Comparison of ENCODE assay signal across 11 cellular contexts in the genomic region with DNA sequence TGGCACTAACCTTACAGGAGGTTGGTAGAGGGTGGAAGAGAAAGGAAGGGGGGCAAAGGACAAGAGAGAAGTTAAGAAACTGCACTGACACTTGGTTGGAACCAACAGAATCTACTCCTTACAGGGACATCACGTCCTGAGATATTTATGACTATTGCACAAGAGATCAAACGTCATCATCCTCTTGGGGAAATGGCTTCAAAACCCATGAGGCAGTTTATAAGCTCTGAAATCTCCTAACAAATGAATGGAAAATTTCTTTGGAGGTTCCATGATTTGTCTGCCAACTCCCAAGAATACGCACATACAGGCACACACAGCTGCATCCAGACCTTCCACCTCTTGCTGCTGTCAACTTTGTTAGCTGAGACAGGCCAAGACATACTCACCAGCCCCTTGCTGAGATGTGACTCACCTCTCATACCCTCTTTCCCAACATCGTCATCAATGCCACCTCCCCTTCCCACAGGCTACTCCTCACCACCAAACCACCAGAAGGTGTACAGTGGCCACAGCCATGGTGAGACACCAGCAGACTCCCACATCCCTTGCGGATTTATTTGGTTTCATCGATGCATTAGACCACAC.
DNase-seq lines count a peak whose midpoint lies in the region; ATAC-seq, FAIRE-seq and TF ChIP-seq lines count a peak whose summit lies in the region.
"Had no signal": no experiment of that assay in that cellular context is flagged by ENCODE, and none has a peak within 500 bp of the region (broad histone marks: within the 10 kb centered on the region; RNA-seq: fewer than 3 reads in every experiment).

No MANE protein-coding gene starts in this region.

- no peak overlapping the region for H2BK20ac ChIP-seq in H9 (ENCODE audit: low read depth, low read length, poor library complexity, severe bottlenecking)

- no peaks in the 10 kb centered on the region for H3K4me1 Mint-ChIP-seq in activated naive CD8-positive, alpha-beta T cell treated with anti-CD3 and anti-CD28 coated beads for 36 hours
- H3K4me1 Mint-ChIP-seq in H9, result no peaks in the 10 kb centered on the region

- no peak overlapping the region for H2BK5ac ChIP-seq in H9 (ENCODE audit: insufficient read length, low read length)

- no peak overlapping the region for H3K23ac ChIP-seq in H9 (ENCODE audit: insufficient read length, low read depth, low read length)

- H3K4me2 ChIP-seq in H9 (ENCODE audit: insufficient read depth, insufficient read length, low read length), result no peak overlapping the region

- no peaks in the 10 kb centered on the region for H3K79me2 ChIP-seq in H9 (ENCODE audit: insufficient read depth, low read length)

- FAIRE-seq in GM12892 (lab: Jason Lieb, UNC), result no peak

- no peaks in the 10 kb centered on the region for H3K27me3 ChIP-seq in H9 (ENCODE audit: insufficient read depth, low read length)

- H3K18ac ChIP-seq in H9 (ENCODE audit: insufficient read length, low read depth, low read length), result no peak overlapping the region

- no peak overlapping the region for H2AFZ ChIP-seq in H9 (ENCODE audit: low read length)

- H3K36me3 Mint-ChIP-seq in activated naive CD8-positive, alpha-beta T cell treated with anti-CD3 and anti-CD28 coated beads for 36 hours, result no peaks in the 10 kb centered on the region
- H3K36me3 Mint-ChIP-seq in H9 (ENCODE audit: insufficient read depth in 1 of 3, low read depth in 3 of 3), result no peaks in the 10 kb centered on the region; a peak in 1 of 7 replicates

- peaks cover 14% of the 10 kb centered on the region for H3K27me3 Mint-ChIP-seq in activated naive CD8-positive, alpha-beta T cell treated with anti-CD3 and anti-CD28 coated beads for 36 hours
- peaks cover 3% of the 10 kb centered on the region; the same call in 1 of the 2 replicates for H3K27me3 Mint-ChIP-seq in H9 (ENCODE audit: low read depth)

- TF ChIP-seq CTCF in H9 (conservative IDR thresholded peaks at IDR 0.05), result no peak

- no peak overlapping the region for H3K27ac Mint-ChIP-seq in activated naive CD8-positive, alpha-beta T cell treated with anti-CD3 and anti-CD28 coated beads for 36 hours
- no peak overlapping the region for H3K27ac Mint-ChIP-seq in H9
- H3K27ac Mint-ChIP-seq: T-helper 1 cell treated with Interleukin-12 subunit alpha and Interleukin-12 subunit beta and Interleukin-4 antibody, amounts not matched to agents 30 μg/mL and 1 μg/mL, for 36 hours had no signal

- no peaks in the 10 kb centered on the region for H4K20me1 ChIP-seq in H9 (ENCODE audit: control insufficient read depth, insufficient read depth, insufficient read length)

- no peak overlapping the region for H4K91ac ChIP-seq in H9 (ENCODE audit: insufficient read length, low read depth, low read length)

- no peaks in the 10 kb centered on the region for H3K9me3 ChIP-seq in H9 (ENCODE audit: control insufficient read depth, low read depth, low read length)

- WGBS in H9 (ENCODE audit: extremely low coverage, insufficient read length, low lambda C conversion rate), result no CpG with 5 or more reads among the region's 6 CpGs

- no peak overlapping the region for H2BK12ac ChIP-seq in H9 (ENCODE audit: insufficient read length, low read depth, low read length)

- ATAC-seq in GM21737 (IDR thresholded peaks at IDR 0.05; ENCODE audit: unreplicated experiment), result no peak

- in situ Hi-C loops in ACHN (cut with HindIII; ENCODE audit: low pct_ligation_motif_present, low pct_unique_long_range_greater_than_20kb, low sequenced_read_pairs), result no loop called here

- no peak overlapping the region for H2AK5ac ChIP-seq in H9 (ENCODE audit: insufficient read length, low read length)

- no peak overlapping the region for H2BK15ac ChIP-seq in H9 (ENCODE audit: low read depth, low read length)

- H3K4me3 Mint-ChIP-seq in activated naive CD8-positive, alpha-beta T cell treated with anti-CD3 and anti-CD28 coated beads for 36 hours, result no peak overlapping the region
- no peak overlapping the region for H3K4me3 Mint-ChIP-seq in H9
- H3K4me3 Mint-ChIP-seq: T-helper 1 cell treated with Interleukin-12 subunit alpha and Interleukin-12 subunit beta and Interleukin-4 antibody, amounts not matched to agents 30 μg/mL and 1 μg/mL, for 36 hours had no signal

- no peak overlapping the region for H3K9ac ChIP-seq in H9 (ENCODE audit: extremely low read depth, insufficient read length, low read length)

- no peak overlapping the region for H3K56ac ChIP-seq in H9 (ENCODE audit: insufficient read length, low read depth, low read length)

- no peaks in the 10 kb centered on the region for H3K9me3 Mint-ChIP-seq in activated naive CD8-positive, alpha-beta T cell treated with anti-CD3 and anti-CD28 coated beads for 36 hours
- no peaks in the 10 kb centered on the region; a peak in 2 of 5 replicates for H3K9me3 Mint-ChIP-seq in H9
- H3K9me3 Mint-ChIP-seq: T-helper 1 cell treated with Interleukin-12 subunit alpha and Interleukin-12 subunit beta and Interleukin-4 antibody, amounts not matched to agents 30 μg/mL and 1 μg/mL, for 36 hours had no signal

- H3K14ac ChIP-seq in H9 (ENCODE audit: insufficient read depth, low read length), result no peak overlapping the region

- no peak overlapping the region for H2BK120ac ChIP-seq in H9 (ENCODE audit: low read depth, low read length, poor library complexity, severe bottlenecking)

- no peak overlapping the region for H3K27ac ChIP-seq in H9 (ENCODE audit: insufficient read length, low read depth, low read length)

- no peak overlapping the region for H4K8ac ChIP-seq in H9 (replicated peaks; ENCODE audit: insufficient read length, low read depth, low read length)

- H3T11ph ChIP-seq in H9 (ENCODE audit: low read length), result no peak overlapping the region

- H3K23me2 ChIP-seq in H9 (ENCODE audit: insufficient read length, low read depth, low read length, poor library complexity, severe bottlenecking), result no peaks in the 10 kb centered on the region

- H3K79me1 ChIP-seq in H9 (ENCODE audit: insufficient read depth, low read depth, low read length, poor library complexity, severe bottlenecking), result no peaks in the 10 kb centered on the region

- no peak for TF ChIP-seq POLR2A in GM12892 (IDR thresholded peaks at IDR 0.05; ENCODE audit: low read depth, low read length)

- H4K5ac ChIP-seq in H9 (ENCODE audit: insufficient read length, low read depth, low read length), result no peak overlapping the region

- H3K4me1 ChIP-seq in H9 (ENCODE audit: insufficient read depth, low read length), result no peaks in the 10 kb centered on the region

- DNase-seq in ACHN (peak; percentile 27), HCEC 1CT (peak; percentile 85), islet precursor cell (peak; percentile 67), H9 (no peak), GF-D8 (lab: John Stamatoyannopoulos, UW) (no peak), GM12892 (ENCODE audit: insufficient read length) (no peak)
- peak; percentile 2 for DNase-seq in activated naive CD8-positive, alpha-beta T cell treated with anti-CD3 and anti-CD28 coated beads for 36 hours
- DNase-seq: central memory CD4-positive, alpha-beta T cell; midbrain had no signal

- no peak overlapping the region for H3K4ac ChIP-seq in H9 (ENCODE audit: low read depth, low read length)

Comparison
In these comparisons a context has a peak if more than half of its experiments do, and no peak if none do; other contexts are left out.
1. DNase-seq: peak in ACHN (single experiment), HCEC 1CT (single experiment), activated naive CD8-positive, alpha-beta T cell treated with anti-CD3 and anti-CD28 coated beads for 36 hours (single experiment) and islet precursor cell (single experiment); none in H9 (single experiment), GF-D8 (single experiment) and GM12892 (single experiment).